In the genomic region with DNA sequence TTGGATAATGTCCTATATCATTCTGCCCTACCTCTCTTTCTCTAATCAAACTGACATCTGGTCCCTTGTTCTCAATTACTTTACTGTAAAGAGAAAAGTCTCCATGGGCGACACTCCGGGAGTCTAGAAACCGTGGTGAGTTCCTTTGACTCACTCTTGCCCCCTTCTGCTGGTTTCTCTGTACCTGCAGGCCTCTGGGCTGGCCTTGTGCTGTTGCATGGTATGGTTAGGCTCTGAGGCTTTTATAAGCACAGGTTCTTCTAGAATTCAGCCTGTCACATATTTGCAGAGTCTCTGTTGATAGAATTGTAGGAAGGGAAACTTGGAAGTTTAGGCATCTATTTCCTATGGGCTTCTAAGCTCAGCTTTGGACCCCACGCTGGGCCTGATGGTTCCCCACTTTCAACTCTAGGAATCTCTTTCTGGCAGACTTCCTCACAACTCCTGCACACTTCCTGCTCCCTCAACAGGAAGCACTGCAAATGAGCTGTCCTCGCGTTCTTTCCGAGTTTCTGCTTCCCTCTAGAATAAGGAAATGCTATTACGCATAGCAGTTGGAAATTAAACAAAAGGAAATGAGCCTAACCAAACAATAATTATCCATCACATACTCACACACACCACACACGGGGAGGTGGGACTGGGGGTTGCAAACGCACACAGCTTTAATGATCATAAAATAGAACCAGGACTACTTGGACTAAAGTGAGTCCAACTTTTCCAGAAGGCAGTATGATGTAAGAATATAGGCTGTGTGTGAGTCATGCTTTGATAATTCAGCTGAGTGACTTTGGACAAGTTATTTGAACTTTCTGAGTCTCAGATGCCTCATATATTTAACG, we compare ENCODE assay signal across 11 cellular contexts.
DNase-seq lines count a peak whose midpoint lies in the region; ATAC-seq and TF ChIP-seq lines count a peak whose summit lies in the region.
"Had no signal": no experiment of that assay in that cellular context is flagged by ENCODE, and none has a peak within 500 bp of the region (broad histone marks: within the 10 kb centered on the region; RNA-seq: fewer than 3 reads in every experiment).

No MANE protein-coding gene starts in this region.

- H3K9me3 Mint-ChIP-seq in brain: peaks cover 0 to 13% (median 8%) of the 10 kb centered on the region in 5 experiments
- H3K9me3 Mint-ChIP-seq in stimulated activated memory B cell treated with anti-CD40 and anti-IgM and Interleukin-4, amounts not matched to agents 10 μg/mL and 1 μg/mL and 100 μg/mL, for 72 hours: peaks cover 3% of the 10 kb centered on the region

- H3K27me3 Mint-ChIP-seq in brain: peaks cover 9% of the 10 kb centered on the region
- H3K27me3 Mint-ChIP-seq in stimulated activated memory B cell treated with anti-CD40 and anti-IgM and Interleukin-4, amounts not matched to agents 10 μg/mL and 1 μg/mL and 100 μg/mL, for 72 hours: peaks cover 11% of the 10 kb centered on the region

- DNase-seq in 8988T (peak; percentile 28), HS-5 (ENCODE audit: low read depth) (peak; percentile 78), left kidney (ENCODE audit: low read depth, low spot score) (peak; percentile 22), cerebellar cortex (ENCODE audit: low spot score) (no peak), NCI-H2081 treated with DMSO at 0.1 percent for 48 hours (lab: John Stamatoyannopoulos, UW) (no peak)
- DNase-seq: COR-L47, MM.1S had no signal

- ATAC-seq in stimulated activated memory B cell treated with anti-CD40 and anti-IgM and Interleukin-4, amounts not matched to agents 10 μg/mL and 1 μg/mL and 100 μg/mL, for 72 hours: no peak
- ATAC-seq in HG03521 (IDR thresholded peaks at IDR 0.05; ENCODE audit: unreplicated experiment): no peak

- H3K27ac Mint-ChIP-seq in brain: peak overlapping the region; percentile 6 to 96 (median 92)
- H3K27ac Mint-ChIP-seq in stimulated activated memory B cell treated with anti-CD40 and anti-IgM and Interleukin-4, amounts not matched to agents 10 μg/mL and 1 μg/mL and 100 μg/mL, for 72 hours: no peak overlapping the region
- H3K27ac Mint-ChIP-seq: stimulated activated naive CD8-positive, alpha-beta T cell treated with anti-CD3 and anti-CD28 coated beads, Interleukin-15, Interleukin-2, amounts not matched to agents 100 ng/mL and 50 ng/mL, for 24 hours had no signal

- H3K4me3 Mint-ChIP-seq in brain: peak overlapping the region in 1 of 5 experiments; percentile 49
- H3K4me3 Mint-ChIP-seq in stimulated activated memory B cell treated with anti-CD40 and anti-IgM and Interleukin-4, amounts not matched to agents 10 μg/mL and 1 μg/mL and 100 μg/mL, for 72 hours: no peak overlapping the region
- H3K4me3 Mint-ChIP-seq: stimulated activated naive CD8-positive, alpha-beta T cell treated with anti-CD3 and anti-CD28 coated beads, Interleukin-15, Interleukin-2, amounts not matched to agents 100 ng/mL and 50 ng/mL, for 24 hours had no signal

- peaks cover 66% of the 10 kb centered on the region for H3K4me1 Mint-ChIP-seq in brain
- H3K4me1 Mint-ChIP-seq in stimulated activated memory B cell treated with anti-CD40 and anti-IgM and Interleukin-4, amounts not matched to agents 10 μg/mL and 1 μg/mL and 100 μg/mL, for 72 hours: no peaks in the 10 kb centered on the region

- TF ChIP-seq CTCF in brain (conservative IDR thresholded peaks at IDR 0.05): peak in 1 of 2 experiments; percentile 15

- peaks cover 8% of the 10 kb centered on the region for H3K36me3 Mint-ChIP-seq in brain
- H3K36me3 Mint-ChIP-seq in stimulated activated memory B cell treated with anti-CD40 and anti-IgM and Interleukin-4, amounts not matched to agents 10 μg/mL and 1 μg/mL and 100 μg/mL, for 72 hours: no peaks in the 10 kb centered on the region

Comparison
In these comparisons a context has a peak if more than half of its experiments do, and no peak if none do; other contexts are left out.
1. DNase-seq: peak in 8988T (single experiment), HS-5 (single experiment) and left kidney (single experiment); none in cerebellar cortex (single experiment) and NCI-H2081 treated with DMSO at 0.1 percent for 48 hours (single experiment).